ENCODE assay signal across 8 cellular contexts in the genomic region with DNA sequence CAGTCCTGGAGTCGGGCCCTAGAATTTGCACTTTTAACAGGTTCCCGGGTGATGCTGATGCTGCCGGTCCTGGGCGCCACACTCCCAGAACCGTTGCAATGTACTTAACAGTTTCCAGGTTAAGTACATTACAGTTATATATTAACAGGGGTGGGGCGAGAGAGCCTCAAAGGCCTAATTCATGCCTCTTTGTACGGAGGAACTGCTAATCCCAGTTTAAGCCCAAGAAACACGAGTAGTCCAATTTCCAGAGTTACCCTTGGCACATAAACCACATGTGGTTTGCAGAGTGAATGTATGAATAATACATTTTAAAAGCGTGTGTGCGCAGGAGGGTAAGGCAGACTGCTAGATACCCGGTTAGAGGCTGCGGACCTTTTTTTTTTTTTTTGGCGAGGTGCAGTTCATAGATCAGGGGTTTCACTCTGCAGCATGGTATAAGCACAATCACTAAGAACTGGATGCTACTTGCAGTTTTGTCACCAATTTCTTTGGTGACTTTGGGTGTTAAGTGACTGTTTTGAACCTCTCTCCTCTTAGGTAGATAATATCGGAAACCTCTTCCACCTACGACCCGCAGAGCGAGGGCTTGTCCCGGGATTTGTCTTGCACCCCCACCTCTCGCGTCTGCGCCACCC. TPM values are rescaled to one million over a fixed set of nuclear protein-coding genes. Genes with fewer than 3 reads are reported as not detected.
DNase-seq lines count a peak whose midpoint lies in the region; ATAC-seq and TF ChIP-seq lines count a peak whose summit lies in the region.

No MANE protein-coding gene starts in this region.

- H3K27me3 ChIP-seq in SJCRH30 = no peaks in the 10 kb centered on the region

- no peaks in the 10 kb centered on the region for H3K27me3 Mint-ChIP-seq in natural killer cell treated with Interleukin-12 subunit alpha and Interleukin-12 subunit beta and Interleukin-15 and Interleukin-18, amount 100 ng/mL, for 72 hours
- H3K27me3 Mint-ChIP-seq in activated T-helper 2 cell treated with anti-CD3 and anti-CD28 coated beads, Interferon-gamma antibody, Interleukin-2, Interleukin-4, amounts not matched to agents 10 μg/mL and 5 μg/mL and 100 μg/mL, durations not matched to agents 14 hours and 24 hours and 36 hours (ENCODE audit: low read depth) = no peaks in the 10 kb centered on the region

- peaks cover 28% of the 10 kb centered on the region for H3K36me3 ChIP-seq in SJCRH30

- no peaks in the 10 kb centered on the region for H3K36me3 Mint-ChIP-seq in natural killer cell treated with Interleukin-12 subunit alpha and Interleukin-12 subunit beta and Interleukin-15 and Interleukin-18, amount 100 ng/mL, for 72 hours
- peaks cover 25% of the 10 kb centered on the region for H3K36me3 Mint-ChIP-seq in activated T-helper 2 cell treated with anti-CD3 and anti-CD28 coated beads, Interferon-gamma antibody, Interleukin-2, Interleukin-4, amounts not matched to agents 10 μg/mL and 5 μg/mL and 100 μg/mL, durations not matched to agents 14 hours and 24 hours and 36 hours (ENCODE audit: low read depth)

- no peak for TF ChIP-seq POLR2A in erythroblast (IDR thresholded peaks at IDR 0.05; ENCODE audit: low read length)

- no peak overlapping the region for H3K4me3 Mint-ChIP-seq in natural killer cell treated with Interleukin-12 subunit alpha and Interleukin-12 subunit beta and Interleukin-15 and Interleukin-18, amount 100 ng/mL, for 72 hours
- no peak overlapping the region for H3K4me3 Mint-ChIP-seq in activated T-helper 2 cell treated with anti-CD3 and anti-CD28 coated beads, Interferon-gamma antibody, Interleukin-2, Interleukin-4, amounts not matched to agents 10 μg/mL and 5 μg/mL and 100 μg/mL, durations not matched to agents 14 hours and 24 hours and 36 hours (ENCODE audit: low read depth)

- H3K9me3 Mint-ChIP-seq in natural killer cell treated with Interleukin-12 subunit alpha and Interleukin-12 subunit beta and Interleukin-15 and Interleukin-18, amount 100 ng/mL, for 72 hours = no peaks in the 10 kb centered on the region
- H3K9me3 Mint-ChIP-seq in activated T-helper 2 cell treated with anti-CD3 and anti-CD28 coated beads, Interferon-gamma antibody, Interleukin-2, Interleukin-4, amounts not matched to agents 10 μg/mL and 5 μg/mL and 100 μg/mL, durations not matched to agents 14 hours and 24 hours and 36 hours = no peaks in the 10 kb centered on the region

- intact Hi-C loops in activated T-helper 2 cell treated with anti-CD3 and anti-CD28 coated beads, Interferon-gamma antibody, Interleukin-2, Interleukin-4, amounts not matched to agents 10 μg/mL and 5 μg/mL and 100 μg/mL, durations not matched to agents 14 hours and 24 hours and 36 hours (cut with micrococcal nuclease) = loop anchor here (2.0 to 5.0 kb wide), 2 partner anchors 269 to 380 kb away; no protein-coding TSS in a partner anchor

- H3K9me3 ChIP-seq in SJCRH30 (replicated peaks) = no peaks in the 10 kb centered on the region

- DNase-seq in EH (ENCODE audit: low read depth) (peak; percentile 43), SJCRH30 (peak in 1 of 2 experiments; percentile 34), erythroblast (lab: John Stamatoyannopoulos, UW) (peak; percentile 54 to 56), DMS79 (lab: John Stamatoyannopoulos, UW) (no peak)
- DNase-seq in natural killer cell treated with Interleukin-12 subunit alpha and Interleukin-12 subunit beta and Interleukin-15 and Interleukin-18, amount 100 ng/mL, for 72 hours (ENCODE audit: low spot score) = no peak
- no peak for DNase-seq in activated T-helper 2 cell treated with anti-CD3 and anti-CD28 coated beads, Interferon-gamma antibody, Interleukin-2, Interleukin-4, amounts not matched to agents 10 μg/mL and 5 μg/mL and 100 μg/mL, durations not matched to agents 14 hours and 24 hours and 36 hours (ENCODE audit: low spot score)

- peak overlapping the region; percentile 61 for H3K27ac ChIP-seq in SJCRH30

- peaks cover 9 to 18% of the 10 kb centered on the region in 2 donors for H3K4me1 Mint-ChIP-seq in natural killer cell treated with Interleukin-12 subunit alpha and Interleukin-12 subunit beta and Interleukin-15 and Interleukin-18, amount 100 ng/mL, for 72 hours (ENCODE audit: low read depth in 2 of 2)
- peaks cover 31% of the 10 kb centered on the region for H3K4me1 Mint-ChIP-seq in activated T-helper 2 cell treated with anti-CD3 and anti-CD28 coated beads, Interferon-gamma antibody, Interleukin-2, Interleukin-4, amounts not matched to agents 10 μg/mL and 5 μg/mL and 100 μg/mL, durations not matched to agents 14 hours and 24 hours and 36 hours (ENCODE audit: low read depth)

- no peak overlapping the region for H3K27ac Mint-ChIP-seq in natural killer cell treated with Interleukin-12 subunit alpha and Interleukin-12 subunit beta and Interleukin-15 and Interleukin-18, amount 100 ng/mL, for 72 hours
- no peak overlapping the region for H3K27ac Mint-ChIP-seq in activated T-helper 2 cell treated with anti-CD3 and anti-CD28 coated beads, Interferon-gamma antibody, Interleukin-2, Interleukin-4, amounts not matched to agents 10 μg/mL and 5 μg/mL and 100 μg/mL, durations not matched to agents 14 hours and 24 hours and 36 hours

- H3K4me1 ChIP-seq in SJCRH30 = peaks cover 2% of the 10 kb centered on the region; the same call in 1 of the 2 replicates

- peak; percentile 35 for ATAC-seq in GM19395 (IDR thresholded peaks at IDR 0.05; ENCODE audit: unreplicated experiment)
- ATAC-seq in HG03354 (IDR thresholded peaks at IDR 0.05; ENCODE audit: poor library complexity, severe bottlenecking, unreplicated experiment) = peak; percentile 36
- ATAC-seq in natural killer cell treated with Interleukin-12 subunit alpha and Interleukin-12 subunit beta and Interleukin-15 and Interleukin-18, amount 100 ng/mL, for 72 hours = peak; percentile 7 to 51

- peak overlapping the region; percentile 79 for H3K4me3 ChIP-seq in SJCRH30

RNA-seq across cellular contexts. Expression of a gene that starts 0.7 kb away (rescaled TPM):
- 80.9 and 82.9 TPM in 2 replicates for total RNA-seq in SJCRH30 (2014; rRNA removed; shearing (Covaris generic))
- 10 to 100 TPM; 29.1 to 31.8 TPM for total RNA-seq in natural killer cell treated with Interleukin-12 subunit alpha and Interleukin-12 subunit beta and Interleukin-15 and Interleukin-18, amount 100 ng/mL, for 72 hours
- total RNA-seq in activated T-helper 2 cell treated with anti-CD3 and anti-CD28 coated beads, Interferon-gamma antibody, Interleukin-2, Interleukin-4, amounts not matched to agents 10 μg/mL and 5 μg/mL and 100 μg/mL, durations not matched to agents 14 hours and 24 hours and 36 hours = 48.9 and 54.0 TPM in 2 replicates

RNA-seq across cellular contexts. Expression of a gene that starts 0.8 kb away (rescaled TPM):
- 16.9 and 19.9 TPM in 2 replicates for total RNA-seq in SJCRH30 (2014; rRNA removed; shearing (Covaris generic))
- 10 to 100 TPM in 1 of 2 donors, 1 to 10 TPM in 1; 8.5 to 12.6 TPM for total RNA-seq in natural killer cell treated with Interleukin-12 subunit alpha and Interleukin-12 subunit beta and Interleukin-15 and Interleukin-18, amount 100 ng/mL, for 72 hours
- 7.4 and 7.6 TPM in 2 replicates for total RNA-seq in activated T-helper 2 cell treated with anti-CD3 and anti-CD28 coated beads, Interferon-gamma antibody, Interleukin-2, Interleukin-4, amounts not matched to agents 10 μg/mL and 5 μg/mL and 100 μg/mL, durations not matched to agents 14 hours and 24 hours and 36 hours

Comparison
In these comparisons a context has a peak if more than half of its experiments do, and no peak if none do; other contexts are left out.
1. DNase-seq: peak in EH (single experiment) and erythroblast (2 of 2); none in natural killer cell treated with Interleukin-12 subunit alpha and Interleukin-12 subunit beta and Interleukin-15 and Interleukin-18, amount 100 ng/mL, for 72 hours (single experiment), DMS79 (single experiment) and activated T-helper 2 cell treated with anti-CD3 and anti-CD28 coated beads, Interferon-gamma antibody, Interleukin-2, Interleukin-4, amounts not matched to agents 10 μg/mL and 5 μg/mL and 100 μg/mL, durations not matched to agents 14 hours and 24 hours and 36 hours (single experiment).
2. Peak in every context shown above with its lines, with median percentiles within 50 percentile points of each other: ATAC-seq.